In the genomic region with DNA sequence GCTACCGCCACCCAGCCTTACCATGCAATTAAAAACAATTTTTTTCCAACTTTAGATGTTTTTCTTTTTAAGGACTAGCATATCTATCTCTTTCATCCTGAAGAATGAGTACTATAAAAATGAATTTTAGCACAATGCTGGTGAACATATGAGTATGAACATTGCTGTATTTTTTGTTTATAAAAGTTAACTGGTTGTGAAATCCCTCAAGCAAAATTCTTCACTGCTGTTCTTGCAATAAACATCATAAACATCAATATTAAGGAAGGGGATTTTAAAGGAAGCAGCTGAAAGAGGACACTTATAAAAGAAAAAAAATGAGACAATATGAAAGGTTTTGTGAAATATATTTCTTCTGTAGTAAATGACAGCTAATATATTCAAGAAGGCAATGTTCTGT, we compare ENCODE assay signal across 13 cellular contexts. TPM values are rescaled to one million over a fixed set of nuclear protein-coding genes. Genes with fewer than 3 reads are reported as not detected.
"Had no signal": no experiment of that assay in that cellular context is flagged by ENCODE, and none has a peak within 500 bp of the region (broad histone marks: within the 10 kb centered on the region; RNA-seq: fewer than 3 reads in every experiment).

No MANE protein-coding gene starts in this region.

- H3K36me3 Mint-ChIP-seq: activated naive CD4-positive, alpha-beta T cell treated with anti-CD3 and anti-CD28 coated beads, Interleukin-2, amount 10 ng/mL, durations not matched to agents 7 days and 5 days; natural killer cell treated with Interleukin-12 subunit alpha and Interleukin-12 subunit beta and Interleukin-15 and Interleukin-18, amount 100 ng/mL, for 72 hours; stimulated activated memory B cell treated with anti-CD40 and anti-IgM and Interleukin-4, amounts not matched to agents 10 μg/mL and 1 μg/mL and 100 μg/mL, for 72 hours had no signal

- ATAC-seq: left lobe of liver; natural killer cell treated with Interleukin-12 subunit alpha and Interleukin-12 subunit beta and Interleukin-15 and Interleukin-18, amount 100 ng/mL, for 72 hours; stimulated activated memory B cell treated with anti-CD40 and anti-IgM and Interleukin-4, amounts not matched to agents 10 μg/mL and 1 μg/mL and 100 μg/mL, for 72 hours had no signal

- H3K27ac Mint-ChIP-seq: activated naive CD4-positive, alpha-beta T cell treated with anti-CD3 and anti-CD28 coated beads, Interleukin-2, amount 10 ng/mL, durations not matched to agents 7 days and 5 days; natural killer cell treated with Interleukin-12 subunit alpha and Interleukin-12 subunit beta and Interleukin-15 and Interleukin-18, amount 100 ng/mL, for 72 hours; stimulated activated memory B cell treated with anti-CD40 and anti-IgM and Interleukin-4, amounts not matched to agents 10 μg/mL and 1 μg/mL and 100 μg/mL, for 72 hours; T-helper 1 cell treated with Interleukin-12 subunit alpha and Interleukin-12 subunit beta and Interleukin-4 antibody, amounts not matched to agents 30 μg/mL and 1 μg/mL, for 36 hours had no signal

- H3K4me3 Mint-ChIP-seq: activated naive CD4-positive, alpha-beta T cell treated with anti-CD3 and anti-CD28 coated beads, Interleukin-2, amount 10 ng/mL, durations not matched to agents 7 days and 5 days; central memory CD8-positive, alpha-beta T cell; natural killer cell treated with Interleukin-12 subunit alpha and Interleukin-12 subunit beta and Interleukin-15 and Interleukin-18, amount 100 ng/mL, for 72 hours; stimulated activated memory B cell treated with anti-CD40 and anti-IgM and Interleukin-4, amounts not matched to agents 10 μg/mL and 1 μg/mL and 100 μg/mL, for 72 hours; T-helper 1 cell treated with Interleukin-12 subunit alpha and Interleukin-12 subunit beta and Interleukin-4 antibody, amounts not matched to agents 30 μg/mL and 1 μg/mL, for 36 hours had no signal

- H3K4me1 Mint-ChIP-seq: central memory CD8-positive, alpha-beta T cell had no signal

- H3K9me3 Mint-ChIP-seq: activated naive CD4-positive, alpha-beta T cell treated with anti-CD3 and anti-CD28 coated beads, Interleukin-2, amount 10 ng/mL, durations not matched to agents 7 days and 5 days; central memory CD8-positive, alpha-beta T cell; natural killer cell treated with Interleukin-12 subunit alpha and Interleukin-12 subunit beta and Interleukin-15 and Interleukin-18, amount 100 ng/mL, for 72 hours; stimulated activated memory B cell treated with anti-CD40 and anti-IgM and Interleukin-4, amounts not matched to agents 10 μg/mL and 1 μg/mL and 100 μg/mL, for 72 hours; T-helper 1 cell treated with Interleukin-12 subunit alpha and Interleukin-12 subunit beta and Interleukin-4 antibody, amounts not matched to agents 30 μg/mL and 1 μg/mL, for 36 hours had no signal

- H3K36me3 ChIP-seq: WERI-Rb-1 had no signal

- H3K27ac ChIP-seq: WERI-Rb-1 had no signal

- DNase-seq: activated CD4-positive, alpha-beta T cell treated with anti-CD3 and anti-CD28 coated beads, Interleukin-2, amount 50 U/mL, for 48 hours; activated naive CD4-positive, alpha-beta T cell treated with anti-CD3 and anti-CD28 coated beads, Interleukin-2, amount 10 ng/mL, durations not matched to agents 7 days and 5 days; activated T-cell treated with anti-CD3 and anti-CD28 coated beads, Interleukin-2, amount 50 U/mL, for 1 hour; cortex of kidney; effector CD4-positive, alpha-beta T cell; mesendoderm; stimulated activated CD4-positive, alpha-beta T cell treated with anti-CD3 and anti-CD28 coated beads, Interleukin-2, amount 100 ng/mL, for 48 hours; WERI-Rb-1 had no signal

RNA-seq across cellular contexts. Expression of a gene that starts 3.0 kb away (rescaled TPM):
- total RNA-seq: natural killer cell treated with Interleukin-12 subunit alpha and Interleukin-12 subunit beta and Interleukin-15 and Interleukin-18, amount 100 ng/mL, for 72 hours had no signal
